In the genomic region with DNA sequence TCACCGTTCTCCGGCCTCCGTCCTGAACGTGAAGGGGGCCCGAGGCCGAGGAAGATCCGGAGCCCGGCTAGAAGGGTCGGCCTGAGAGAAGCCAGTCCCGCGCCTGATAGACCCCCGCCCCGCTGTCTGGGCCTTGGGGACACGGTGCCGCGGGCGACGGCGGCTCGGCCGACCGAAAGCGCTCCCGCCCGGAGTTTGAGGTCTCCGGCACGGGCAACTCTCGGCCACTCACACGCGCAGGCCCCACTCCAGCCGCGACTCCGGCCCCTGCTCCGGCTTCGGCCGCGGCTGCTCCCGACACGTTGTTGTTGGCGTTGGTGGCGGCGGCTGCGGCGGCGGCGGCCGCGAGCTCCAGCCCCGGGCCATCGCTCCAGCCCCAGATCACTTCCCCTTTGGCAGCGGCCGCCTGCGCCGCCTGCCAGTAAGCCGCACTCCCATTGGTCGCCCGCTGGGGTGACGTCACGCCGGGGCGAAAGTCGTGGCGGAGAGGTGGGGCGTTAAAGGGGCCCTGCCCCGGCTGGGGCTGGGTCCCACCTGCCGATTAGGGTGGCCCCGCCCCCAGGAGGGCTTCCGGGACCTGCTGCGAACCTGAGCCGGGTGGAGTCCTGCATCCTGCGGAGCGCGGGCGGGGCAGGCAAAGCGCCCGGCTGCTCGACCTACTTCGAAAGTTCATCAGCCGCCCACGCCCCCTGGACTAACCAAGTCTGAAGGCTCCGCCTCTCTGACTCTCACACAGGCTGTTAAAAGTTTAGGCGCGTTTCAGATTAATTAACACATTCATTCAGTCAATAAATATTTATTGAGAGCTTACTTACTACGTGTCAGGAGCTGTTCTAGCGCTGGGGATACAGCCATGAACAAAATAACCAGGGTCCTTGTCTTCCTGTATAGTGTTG, we compare ENCODE assay signal across 8 cellular contexts. TPM values are rescaled to one million over a fixed set of nuclear protein-coding genes. Genes with fewer than 3 reads are reported as not detected.
A peak's percentile ranks its signal among the peaks of the same experiment; 100 is the strongest.
DNase-seq lines count a peak whose midpoint lies in the region; ATAC-seq and TF ChIP-seq lines count a peak whose summit lies in the region.

Gene EFCAB14, minus strand, starts transcription at position 388 of the 896 bp plus-strand sequence. CDS start 1,027 bp downstream, outside the sequence.

- CTCF ChIA-PET in naive thymus-derived CD4-positive, alpha-beta T cell (lab: Charles Lee): no interaction called here

- peak within 1 kb of the TSS; percentile 44 for H2AFZ ChIP-seq in GM23338

- peaks cover 16% of the 10 kb centered on the region for H3K36me3 Mint-ChIP-seq in GM23338 (ENCODE audit: low read depth)
- H3K36me3 Mint-ChIP-seq in activated T-helper 17 cell treated with anti-CD3 and anti-CD28 coated beads, Interleukin-2, amount 50 U/mL, for 72 hours (ENCODE audit: low read depth): peaks cover 44% of the 10 kb centered on the region
- peaks cover 6 to 20% (median 15%) of the 10 kb centered on the region in 5 donors for H3K36me3 Mint-ChIP-seq in naive thymus-derived CD4-positive, alpha-beta T cell
- H3K36me3 Mint-ChIP-seq in stimulated activated naive B cell treated with anti-CD40 and anti-IgM and Interleukin-4, amounts not matched to agents 10 μg/mL and 1 μg/mL and 100 μg/mL, for 72 hours: peaks cover 10 to 34% of the 10 kb centered on the region in 2 donors

- H3K27ac ChIP-seq in DOHH2 (ENCODE audit: low read depth, low read length) (peak within 1 kb of the TSS; percentile 35; the same call in 1 of the 2 replicates), GM23338 (ENCODE audit: low read depth) (peak within 1 kb of the TSS; percentile 55; the same call in 1 of the 2 replicates)
- H3K27ac ChIP-seq in naive thymus-derived CD4-positive, alpha-beta T cell (ENCODE audit: low read depth, low read length): peak within 1 kb of the TSS; percentile 91

- intact Hi-C loops in naive thymus-derived CD4-positive, alpha-beta T cell (cut with micrococcal nuclease): loop anchor here (1.0 to 5.0 kb wide), 10 partner anchors 42 to 1753 kb away; partner anchors contain the start of genes ATPAF1 (in 2 of the 2), MKNK1 (in 2 of the 2), MOB3C (in 2 of the 2) and CMPK1 (in 1 of the 2)

- TF ChIP-seq CTCF in DOHH2 (IDR thresholded peaks at IDR 0.05; ENCODE audit: low read depth, low read length, poor library complexity, severe bottlenecking) (no peak), GM23338 (conservative IDR thresholded peaks at IDR 0.05; ENCODE audit: low read depth in 2 of 2) (no peak)

- peak within 1 kb of the TSS; percentile 95 for H3K4me2 ChIP-seq in DOHH2 (ENCODE audit: low read length)
- H3K4me2 ChIP-seq in GM23338: peak within 1 kb of the TSS; percentile 94

- H3K27me3 Mint-ChIP-seq in GM23338 (ENCODE audit: insufficient read depth, low read depth, poor library complexity): peaks cover 2% of the 10 kb centered on the region
- no peaks in the 10 kb centered on the region for H3K27me3 Mint-ChIP-seq in activated T-helper 17 cell treated with anti-CD3 and anti-CD28 coated beads, Interleukin-2, amount 50 U/mL, for 72 hours
- no peaks in the 10 kb centered on the region for H3K27me3 Mint-ChIP-seq in naive thymus-derived CD4-positive, alpha-beta T cell
- peaks cover 0 to 9% of the 10 kb centered on the region in 2 donors for H3K27me3 Mint-ChIP-seq in stimulated activated naive B cell treated with anti-CD40 and anti-IgM and Interleukin-4, amounts not matched to agents 10 μg/mL and 1 μg/mL and 100 μg/mL, for 72 hours

- DNase-seq in GM23338 (ENCODE audit: low spot score) (peak; percentile 98), LHCN-M2 (ENCODE audit: low read depth) (peak; percentile 80), RPMI8226 (peak; percentile 100), fibroblast of gingiva (ENCODE audit: low read depth) (peak; percentile 87)
- peak; percentile 98 to 100 (median 100) for DNase-seq in naive thymus-derived CD4-positive, alpha-beta T cell
- peak; percentile 99 for DNase-seq in stimulated activated naive B cell treated with anti-CD40 and anti-IgM and Interleukin-4, amounts not matched to agents 10 μg/mL and 1 μg/mL and 100 μg/mL, for 72 hours

- H3K79me2 ChIP-seq in DOHH2 (ENCODE audit: control insufficient read depth, low read length) (peaks cover 34% of the 10 kb centered on the region), GM23338 (replicated peaks; ENCODE audit: insufficient read depth) (peaks cover 25% of the 10 kb centered on the region)

- peaks cover 24% of the 10 kb centered on the region for H3K4me1 ChIP-seq in DOHH2 (ENCODE audit: control insufficient read depth, low read length)
- H3K4me1 ChIP-seq in GM23338 (ENCODE audit: insufficient read depth): peaks cover 19% of the 10 kb centered on the region
- peaks cover 20 to 28% of the 10 kb centered on the region in 2 donors for H3K4me1 ChIP-seq in naive thymus-derived CD4-positive, alpha-beta T cell (ENCODE audit: control insufficient read depth in 2 of 2, insufficient read depth in 2 of 2, low read length in 2 of 2)

- H3K27me3 ChIP-seq in DOHH2 (ENCODE audit: control insufficient read depth, low read length) (no peaks in the 10 kb centered on the region), GM23338 (ENCODE audit: insufficient read depth) (no peaks in the 10 kb centered on the region)
- no peaks in the 10 kb centered on the region for H3K27me3 ChIP-seq in naive thymus-derived CD4-positive, alpha-beta T cell (ENCODE audit: control insufficient read depth in 2 of 2, insufficient read depth in 2 of 2, low read length in 2 of 2)

- H3K27ac Mint-ChIP-seq in GM23338: peak within 1 kb of the TSS; percentile 81
- H3K27ac Mint-ChIP-seq in activated T-helper 17 cell treated with anti-CD3 and anti-CD28 coated beads, Interleukin-2, amount 50 U/mL, for 72 hours: peak within 1 kb of the TSS; percentile 48
- peak within 1 kb of the TSS; percentile 80 to 96 (median 93) for H3K27ac Mint-ChIP-seq in naive thymus-derived CD4-positive, alpha-beta T cell
- peak within 1 kb of the TSS; percentile 97 for H3K27ac Mint-ChIP-seq in stimulated activated naive B cell treated with anti-CD40 and anti-IgM and Interleukin-4, amounts not matched to agents 10 μg/mL and 1 μg/mL and 100 μg/mL, for 72 hours

- H3K4me1 Mint-ChIP-seq in GM23338: peaks cover 20% of the 10 kb centered on the region
- peaks cover 35% of the 10 kb centered on the region for H3K4me1 Mint-ChIP-seq in activated T-helper 17 cell treated with anti-CD3 and anti-CD28 coated beads, Interleukin-2, amount 50 U/mL, for 72 hours
- peaks cover 38 to 52% (median 43%) of the 10 kb centered on the region in 7 donors for H3K4me1 Mint-ChIP-seq in naive thymus-derived CD4-positive, alpha-beta T cell
- peaks cover 24 to 40% of the 10 kb centered on the region in 2 donors for H3K4me1 Mint-ChIP-seq in stimulated activated naive B cell treated with anti-CD40 and anti-IgM and Interleukin-4, amounts not matched to agents 10 μg/mL and 1 μg/mL and 100 μg/mL, for 72 hours

- H3F3A ChIP-seq in DOHH2 (ENCODE audit: control insufficient read depth, insufficient read depth) (no peaks in the 10 kb centered on the region), GM23338 (replicated peaks; ENCODE audit: low read depth) (no peaks in the 10 kb centered on the region)

- POLR2A ChIA-PET in naive thymus-derived CD4-positive, alpha-beta T cell (lab: Charles Lee): interaction anchor here (0.7 to 2.2 kb wide), 11 partner anchors 41 to 719 kb away, joined by 3 to 12 read pairs (median 4); partner anchors contain the start of genes ATPAF1, FOXD2 and MOB3C

- H4K20me1 ChIP-seq in DOHH2 (ENCODE audit: control insufficient read depth, insufficient read depth, low read depth, low read length): peaks cover 9% of the 10 kb centered on the region; the same call in 1 of the 2 replicates
- peaks cover 25% of the 10 kb centered on the region for H4K20me1 ChIP-seq in GM23338 (replicated peaks; ENCODE audit: insufficient read depth)

- no peaks in the 10 kb centered on the region for H3K9me2 ChIP-seq in DOHH2 (replicated peaks; ENCODE audit: control insufficient read depth, low read length)
- H3K9me2 ChIP-seq in GM23338 (ENCODE audit: insufficient read depth): no peaks in the 10 kb centered on the region

- H3K4me3 Mint-ChIP-seq in GM23338: peak within 1 kb of the TSS; percentile 94
- H3K4me3 Mint-ChIP-seq in activated T-helper 17 cell treated with anti-CD3 and anti-CD28 coated beads, Interleukin-2, amount 50 U/mL, for 72 hours: peak within 1 kb of the TSS; percentile 85
- H3K4me3 Mint-ChIP-seq in naive thymus-derived CD4-positive, alpha-beta T cell: peak within 1 kb of the TSS; percentile 86 to 96 (median 91)
- peak within 1 kb of the TSS; percentile 95 to 97 for H3K4me3 Mint-ChIP-seq in stimulated activated naive B cell treated with anti-CD40 and anti-IgM and Interleukin-4, amounts not matched to agents 10 μg/mL and 1 μg/mL and 100 μg/mL, for 72 hours

- peaks cover 40% of the 10 kb centered on the region for H3K36me3 ChIP-seq in DOHH2 (ENCODE audit: control insufficient read depth, low read length)
- peaks cover 12% of the 10 kb centered on the region for H3K36me3 ChIP-seq in GM23338 (ENCODE audit: insufficient read depth)
- peaks cover 3 to 28% (median 4%) of the 10 kb centered on the region in 3 experiments for H3K36me3 ChIP-seq in naive thymus-derived CD4-positive, alpha-beta T cell (ENCODE audit: control insufficient read depth in 2 of 3, insufficient read depth in 3 of 3, low read length in 3 of 3)

- peak; percentile 93 for ATAC-seq in GM23338
- peak; percentile 98 for ATAC-seq in activated T-helper 17 cell treated with anti-CD3 and anti-CD28 coated beads, Interleukin-2, amount 50 U/mL, for 72 hours (replicated peaks)
- peak; percentile 99 for ATAC-seq in naive thymus-derived CD4-positive, alpha-beta T cell
- peak; percentile 97 to 99 for ATAC-seq in stimulated activated naive B cell treated with anti-CD40 and anti-IgM and Interleukin-4, amounts not matched to agents 10 μg/mL and 1 μg/mL and 100 μg/mL, for 72 hours (replicated peaks)

- no peaks in the 10 kb centered on the region; the same call in 2 of the 3 replicates for H3K9me3 Mint-ChIP-seq in GM23338
- H3K9me3 Mint-ChIP-seq in activated T-helper 17 cell treated with anti-CD3 and anti-CD28 coated beads, Interleukin-2, amount 50 U/mL, for 72 hours: peaks cover 3% of the 10 kb centered on the region
- peaks cover 0 to 3% (median 0%) of the 10 kb centered on the region in 11 donors for H3K9me3 Mint-ChIP-seq in naive thymus-derived CD4-positive, alpha-beta T cell
- no peaks in the 10 kb centered on the region for H3K9me3 Mint-ChIP-seq in stimulated activated naive B cell treated with anti-CD40 and anti-IgM and Interleukin-4, amounts not matched to agents 10 μg/mL and 1 μg/mL and 100 μg/mL, for 72 hours

- H3K4me3 ChIP-seq in DOHH2 (ENCODE audit: low read length): peak within 1 kb of the TSS; percentile 88
- H3K4me3 ChIP-seq in GM23338: peak within 1 kb of the TSS; percentile 92
- peak within 1 kb of the TSS; percentile 78 for H3K4me3 ChIP-seq in naive thymus-derived CD4-positive, alpha-beta T cell (ENCODE audit: low read length)

- no peaks in the 10 kb centered on the region for H3K9me3 ChIP-seq in DOHH2 (ENCODE audit: control insufficient read depth, insufficient read depth, low read length)
- H3K9me3 ChIP-seq in naive thymus-derived CD4-positive, alpha-beta T cell (ENCODE audit: control insufficient read depth in 2 of 3, low read length in 3 of 3): no peaks in the 10 kb centered on the region

RNA-seq across cellular contexts. Expression of gene EFCAB14, which starts in this region (rescaled TPM):
- 48.7 and 49.0 TPM in 2 replicates for total RNA-seq in GM23338 (2014; rRNA removed; shearing (Covaris generic))
- 20.8 and 23.3 TPM in 2 replicates for polyA plus RNA-seq in GM23338 (2016; fragmentation: Nextera tagmentation; extraction: Ambion mirVana)
- 46.6 and 55.2 TPM in 2 replicates for total RNA-seq in LHCN-M2 (2014; rRNA removed)
- polyA plus RNA-seq in LHCN-M2 (2012): 15.9 TPM
- total RNA-seq in activated T-helper 17 cell treated with anti-CD3 and anti-CD28 coated beads, Interleukin-2, amount 50 U/mL, for 72 hours: 10 to 100 TPM; 45.6 to 53.8 TPM
- total RNA-seq in naive thymus-derived CD4-positive, alpha-beta T cell: 10 to 100 TPM; 64.5 to 98.2 (median 89.5) TPM
- polyA plus RNA-seq in naive thymus-derived CD4-positive, alpha-beta T cell: 100 to 1,000 TPM; 102 to 130 TPM

Comparison
In these comparisons a context has a peak if more than half of its experiments do, and no peak if none do; other contexts are left out.
1. Peak in every context shown above with its lines: DNase-seq, ATAC-seq, H3K4me3 ChIP-seq and H3K27ac ChIP-seq.
2. H3K27ac ChIP-seq: peak in every context shown above with its lines; median percentile 91 in naive thymus-derived CD4-positive, alpha-beta T cell; 55 in GM23338; 35 in DOHH2.